2 cellular contexts compared by ENCODE assay signal in the genomic region with DNA sequence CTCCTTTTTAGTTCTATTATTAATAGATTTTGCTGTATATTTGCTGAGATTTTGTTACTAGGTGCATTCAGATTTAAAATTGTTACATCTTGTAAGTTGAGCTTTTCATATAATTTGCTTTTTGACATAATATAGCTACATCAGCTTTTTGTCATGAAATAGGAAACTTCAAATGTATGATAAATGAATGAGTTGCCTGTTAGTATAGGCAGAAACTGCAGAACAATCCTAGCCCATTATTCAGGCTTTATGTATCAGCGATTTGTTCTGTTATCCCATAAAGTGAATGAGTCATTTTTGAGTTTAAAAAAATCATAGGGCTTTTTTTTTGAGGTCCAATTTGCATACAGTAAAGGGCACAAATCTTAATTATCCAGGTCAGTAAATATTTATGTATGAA.
TF ChIP-seq lines count a peak whose summit lies in the region.

No MANE protein-coding gene starts in this region.

TF ChIP-seq in IMR-90, 13 proteins besides CTCF, POLR2A, EP300 and RAD21:
- TF ChIP-seq MAFK (IDR thresholded peaks at IDR 0.05; ENCODE audit: low read depth, low read length) = peak; percentile 71
- no peak for TF ChIP-seq SMC3 (IDR thresholded peaks at IDR 0.05; ENCODE audit: low read depth, low read length)

TF ChIP-seq in K562, 482 proteins besides CTCF, POLR2A, EP300 and RAD21:
- TF ChIP-seq FOSL1 (tag; conservative IDR thresholded peaks at IDR 0.05) (0 out of 2 replicates have a peak, but pooled peaks have one; percentile 15), MAFG (tag; conservative IDR thresholded peaks at IDR 0.05) (peak; percentile 50), ZNF384 (IDR thresholded peaks at IDR 0.05; ENCODE audit: low read depth, low read length) (no peak), MAFF (IDR thresholded peaks at IDR 0.05; ENCODE audit: low read length) (peak; percentile 38; the same call in 1 of the 2 replicates), C11orf30 (IDR thresholded peaks at IDR 0.05; ENCODE audit: low read depth) (peak; percentile 64), ZNF436 (CRISPR knock-in tag; IDR thresholded peaks at IDR 0.05) (no peak), ZNF316 (IDR thresholded peaks at IDR 0.05) (peak; percentile 80)
TF ChIP-seq in K562: peak in this region for 5.
